24 cellular contexts compared by ENCODE assay signal in genomic region chr5:160726721-160727120, GRCh38.
DNase-seq lines count a peak whose midpoint lies in the region; ATAC-seq and TF ChIP-seq lines count a peak whose summit lies in the region.
"Had no signal": no experiment of that assay in that cellular context is flagged by ENCODE, and none has a peak within 500 bp of the region (broad histone marks: within the 10 kb centered on the region; RNA-seq: fewer than 3 reads in every experiment).

No MANE protein-coding gene starts in this region.

- ATAC-seq in DND-41 (ENCODE audit: insufficient read depth, low read depth) (no peak), GM23338 (no peak), GM19324 (IDR thresholded peaks at IDR 0.05; ENCODE audit: low FRiP score, unreplicated experiment) (no peak)
- ATAC-seq: A549, GM12878 had no signal

- peak overlapping the region; percentile 94 for H3K4ac ChIP-seq in mesendoderm (ENCODE audit: low read depth, low read length)

- H3K27me3 ChIP-seq in DND-41 (ENCODE audit: insufficient read depth, low read length, poor library complexity) (no peaks in the 10 kb centered on the region), GM23338 (ENCODE audit: insufficient read depth) (no peaks in the 10 kb centered on the region), mesendoderm (ENCODE audit: insufficient read depth, low read length, poor library complexity) (no peaks in the 10 kb centered on the region), Karpas-422 (ENCODE audit: low read length) (no peaks in the 10 kb centered on the region)
- H3K27me3 ChIP-seq: BE2C; BLaER1 treated with 17β-estradiol and CSF1 and Interleukin-3, amounts not matched to agents 10 nM and 100 nM had no signal

- peak overlapping the region; percentile 89 for H3K18ac ChIP-seq in mesendoderm (ENCODE audit: low read length)

- H3K27ac Mint-ChIP-seq in GM23338: no peak overlapping the region
- H3K27ac Mint-ChIP-seq: CD14-positive monocyte; CD4-positive, alpha-beta T cell; CD8-positive, alpha-beta memory T cell; HFFc6 had no signal

- H4K20me1 ChIP-seq in DND-41 (ENCODE audit: insufficient read depth, low read length) (no peaks in the 10 kb centered on the region), GM23338 (replicated peaks; ENCODE audit: insufficient read depth) (no peaks in the 10 kb centered on the region), Karpas-422 (ENCODE audit: insufficient read depth, low read depth, low read length) (no peaks in the 10 kb centered on the region)
- H4K20me1 ChIP-seq: BLaER1 treated with 17β-estradiol and CSF1 and Interleukin-3, amounts not matched to agents 10 nM and 100 nM had no signal

- H3K9ac ChIP-seq in DND-41 (ENCODE audit: low read depth, low read length) (no peak overlapping the region), mesendoderm (ENCODE audit: low read length) (no peak overlapping the region), Karpas-422 (ENCODE audit: low read length) (no peak overlapping the region)
- H3K9ac ChIP-seq: BLaER1 treated with 17β-estradiol and CSF1 and Interleukin-3, amounts not matched to agents 10 nM and 100 nM had no signal

- H3K9me3 Mint-ChIP-seq in GM23338: no peaks in the 10 kb centered on the region
- H3K9me3 Mint-ChIP-seq: CD4-positive, alpha-beta T cell had no signal

- H3K36me3 ChIP-seq in DND-41 (ENCODE audit: insufficient read depth, low read length) (no peaks in the 10 kb centered on the region), GM23338 (ENCODE audit: insufficient read depth) (no peaks in the 10 kb centered on the region), mesendoderm (ENCODE audit: control insufficient read depth, insufficient read depth, low read length) (no peaks in the 10 kb centered on the region), Karpas-422 (ENCODE audit: insufficient read depth, low read length) (no peaks in the 10 kb centered on the region)
- H3K36me3 ChIP-seq: BE2C; BLaER1 treated with 17β-estradiol and CSF1 and Interleukin-3, amounts not matched to agents 10 nM and 100 nM; HAP-1 had no signal

- H3K9me2 ChIP-seq in GM23338 (ENCODE audit: insufficient read depth) (no peaks in the 10 kb centered on the region), Karpas-422 (replicated peaks; ENCODE audit: insufficient read depth, low read length) (no peaks in the 10 kb centered on the region)

- H3K23ac ChIP-seq in mesendoderm (ENCODE audit: low read length): no peak overlapping the region

- peak overlapping the region; percentile 63; the same call in 1 of the 2 replicates for H2AFZ ChIP-seq in DND-41 (ENCODE audit: low read depth, low read length)
- peak overlapping the region; percentile 63 for H2AFZ ChIP-seq in GM23338
- H2AFZ ChIP-seq in Karpas-422 (ENCODE audit: low read length): no peak overlapping the region

- H2BK120ac ChIP-seq in mesendoderm (ENCODE audit: low read depth, low read length): no peak overlapping the region

- no peaks in the 10 kb centered on the region for H3K9me3 ChIP-seq in DND-41 (ENCODE audit: insufficient read depth, low read length, severe bottlenecking)
- no peaks in the 10 kb centered on the region for H3K9me3 ChIP-seq in Karpas-422 (ENCODE audit: low read length)
- H3K9me3 ChIP-seq: A549; BE2C; BLaER1 treated with 17β-estradiol and CSF1 and Interleukin-3, amounts not matched to agents 10 nM and 100 nM; HAP-1 had no signal

- H3K79me1 ChIP-seq in mesendoderm (ENCODE audit: low read length): no peaks in the 10 kb centered on the region

- peak overlapping the region; percentile 88 for H4K5ac ChIP-seq in mesendoderm (ENCODE audit: low read length)

- no CpG with 5 or more reads among the region's 2 CpGs for WGBS in mesendoderm (ENCODE audit: extremely low coverage, insufficient coverage, low lambda C conversion rate)

- H3K4me3 Mint-ChIP-seq in GM23338: no peak overlapping the region
- H3K4me3 Mint-ChIP-seq: CD14-positive monocyte; CD4-positive, alpha-beta T cell; CD8-positive, alpha-beta memory T cell; HFFc6 had no signal

- peaks cover 3% of the 10 kb centered on the region for H3K27me3 Mint-ChIP-seq in GM23338 (ENCODE audit: insufficient read depth, low read depth, poor library complexity)

- TF ChIP-seq CTCF in DND-41 (IDR thresholded peaks at IDR 0.05; ENCODE audit: borderline replicate concordance, extremely low read depth, low read length, poor library complexity, severe bottlenecking) (no peak), GM23338 (conservative IDR thresholded peaks at IDR 0.05; ENCODE audit: low read depth in 2 of 2) (no peak)

- H3K36me3 Mint-ChIP-seq in GM23338 (ENCODE audit: low read depth): no peaks in the 10 kb centered on the region
- H3K36me3 Mint-ChIP-seq: CD14-positive monocyte; CD8-positive, alpha-beta memory T cell had no signal

- peak overlapping the region; percentile 93 for H4K8ac ChIP-seq in mesendoderm (ENCODE audit: low read depth, low read length)

- H3K4me1 Mint-ChIP-seq in GM23338: peaks cover 24% of the 10 kb centered on the region
- H3K4me1 Mint-ChIP-seq: CD8-positive, alpha-beta memory T cell had no signal

- peak overlapping the region; percentile 99 for H2BK5ac ChIP-seq in mesendoderm (ENCODE audit: low read length)

- H3K4me1 ChIP-seq in DND-41 (ENCODE audit: insufficient read depth, low read length): peaks cover 11% of the 10 kb centered on the region
- peaks cover 23% of the 10 kb centered on the region for H3K4me1 ChIP-seq in GM23338 (ENCODE audit: insufficient read depth)
- peaks cover 22% of the 10 kb centered on the region for H3K4me1 ChIP-seq in mesendoderm (ENCODE audit: control insufficient read depth, low read depth, low read length)
- H3K4me1 ChIP-seq in Karpas-422 (ENCODE audit: low read length): no peaks in the 10 kb centered on the region
- H3K4me1 ChIP-seq: A549, BE2C, HAP-1 had no signal

- H2AK5ac ChIP-seq in mesendoderm (ENCODE audit: low read length): no peak overlapping the region

- H3F3A ChIP-seq in GM23338 (replicated peaks; ENCODE audit: low read depth): no peaks in the 10 kb centered on the region

- H3K79me2 ChIP-seq in DND-41 (ENCODE audit: insufficient read depth, low read length): no peaks in the 10 kb centered on the region
- H3K79me2 ChIP-seq in GM23338 (replicated peaks; ENCODE audit: insufficient read depth): no peaks in the 10 kb centered on the region
- no peaks in the 10 kb centered on the region for H3K79me2 ChIP-seq in mesendoderm (ENCODE audit: control insufficient read depth, insufficient read depth, low read length)
- no peaks in the 10 kb centered on the region for H3K79me2 ChIP-seq in Karpas-422 (ENCODE audit: low read length)

- no peak for DNase-seq in DND-41
- DNase-seq in GM23338 (ENCODE audit: low spot score): no peak
- DNase-seq in mesendoderm: peak; percentile 25
- DNase-seq in SW480 (ENCODE audit: low spot score): no peak
- no peak for DNase-seq in Karpas-422
- DNase-seq: 8988T; ACHN; AML-193; BE2C; Calu3; CD4-positive, alpha-beta T cell; CD8-positive, alpha-beta memory T cell; COR-L47; DMS53; DMS79 treated with DMSO at 0.1 percent for 48 hours; GDM1; GOT3; HFFc6 had no signal

- no peak overlapping the region; the same call in 1 of the 2 replicates for H3K27ac ChIP-seq in DND-41 (ENCODE audit: low read length)
- no peak overlapping the region for H3K27ac ChIP-seq in GM23338 (ENCODE audit: low read depth)
- H3K27ac ChIP-seq in mesendoderm (ENCODE audit: low read depth, low read length): peak overlapping the region; percentile 91
- no peak overlapping the region for H3K27ac ChIP-seq in Karpas-422 (ENCODE audit: low read length)
- H3K27ac ChIP-seq: A549; BLaER1 treated with 17β-estradiol and CSF1 and Interleukin-3, amounts not matched to agents 10 nM and 100 nM had no signal

- H3K4me2 ChIP-seq in DND-41 (ENCODE audit: insufficient read depth, low read length) (no peak overlapping the region), GM23338 (no peak overlapping the region; the same call in 1 of the 2 replicates), mesendoderm (ENCODE audit: low read length) (no peak overlapping the region), Karpas-422 (ENCODE audit: low read depth, low read length, poor library complexity, severe bottlenecking) (no peak overlapping the region)
- H3K4me2 ChIP-seq: A549 had no signal

- H2BK15ac ChIP-seq in mesendoderm (replicated peaks; ENCODE audit: low read depth): no peak overlapping the region

- peak overlapping the region; percentile 82 for H3K56ac ChIP-seq in mesendoderm (ENCODE audit: low read length)

- H3K4me3 ChIP-seq in DND-41 (ENCODE audit: low read depth in 1 of 2, low read length in 2 of 2): no peak overlapping the region
- no peak overlapping the region for H3K4me3 ChIP-seq in GM23338
- no peak overlapping the region for H3K4me3 ChIP-seq in mesendoderm (ENCODE audit: low read length)
- no peak overlapping the region for H3K4me3 ChIP-seq in Karpas-422 (ENCODE audit: low read length)
- H3K4me3 ChIP-seq: A549; BLaER1 treated with 17β-estradiol and CSF1 and Interleukin-3, amounts not matched to agents 10 nM and 100 nM; GM12878; HAP-1 had no signal

TF ChIP-seq in GM23338, 12 proteins besides CTCF, POLR2A, EP300 and RAD21 (continues in another document):
- TF ChIP-seq ZNF114 (CRISPR knock-in tag; IDR thresholded peaks at IDR 0.05) (no peak), EZH2phosphoT487 (IDR thresholded peaks at IDR 0.05; ENCODE audit: unreplicated experiment) (no peak), EZH2 (IDR thresholded peaks at IDR 0.05; ENCODE audit: low read depth, unreplicated experiment) (no peak), STAT1 (IDR thresholded peaks at IDR 0.05; ENCODE audit: unreplicated experiment) (no peak), NANOG (IDR thresholded peaks at IDR 0.05; ENCODE audit: borderline replicate concordance) (no peak), CREB1 (CRISPR knock-in tag; IDR thresholded peaks at IDR 0.05; ENCODE audit: low read depth) (no peak), JUNB (IDR thresholded peaks at IDR 0.05; ENCODE audit: unreplicated experiment) (no peak)
